In the genomic region with DNA sequence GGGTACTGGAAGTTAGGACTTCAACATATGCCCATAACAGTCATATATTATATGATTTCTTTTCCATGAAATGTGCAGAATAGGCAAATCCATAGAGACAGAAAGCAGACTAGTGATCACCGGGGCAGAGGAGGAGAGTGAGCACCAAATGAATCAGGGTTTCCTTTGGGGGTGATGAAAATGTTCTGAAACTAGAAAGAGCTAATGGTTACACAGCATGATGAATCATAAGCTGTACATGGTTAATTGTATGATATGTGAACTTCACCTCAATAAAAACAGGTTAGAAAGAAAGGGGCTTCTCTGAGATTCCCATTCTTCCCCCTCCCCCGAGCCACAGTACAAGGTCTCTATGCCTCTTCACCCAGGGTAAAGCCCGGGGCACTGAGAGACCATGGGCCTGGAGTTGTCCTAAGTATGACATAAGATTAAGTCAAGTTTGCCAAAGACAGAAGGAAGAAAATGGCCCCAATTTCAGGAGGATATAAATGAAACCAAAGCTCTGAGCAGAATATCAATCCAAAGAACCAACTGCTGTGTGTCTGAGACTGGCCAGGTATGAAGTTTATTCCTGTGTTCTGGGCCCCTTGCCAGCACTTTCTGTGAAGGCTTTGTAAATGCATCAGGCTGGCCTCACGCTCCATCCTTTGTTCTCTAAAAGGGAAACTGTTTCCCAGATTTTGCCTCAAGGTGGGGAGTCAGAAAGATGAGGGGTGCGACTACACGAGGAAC, we compare ENCODE assay signal across 20 cellular contexts.
A peak's percentile ranks its signal among the peaks of the same experiment; 100 is the strongest.
DNase-seq lines count a peak whose midpoint lies in the region; ATAC-seq, FAIRE-seq and TF ChIP-seq lines count a peak whose summit lies in the region.
"Had no signal": no experiment of that assay in that cellular context is flagged by ENCODE, and none has a peak within 500 bp of the region (broad histone marks: within the 10 kb centered on the region; RNA-seq: fewer than 3 reads in every experiment).

No MANE protein-coding gene starts in this region.

- no peaks in the 10 kb centered on the region for H3K4me1 ChIP-seq in endothelial cell of umbilical vein (ENCODE audit: control insufficient read depth, extremely low read depth, insufficient read depth, low read length)
- H3K4me1 ChIP-seq in stomach, result no peaks in the 10 kb centered on the region
- H3K4me1 ChIP-seq: BLaER1 treated with 17β-estradiol and CSF1 and Interleukin-3, amounts not matched to agents 10 nM and 100 nM; psoas muscle; vagina had no signal

- no peaks in the 10 kb centered on the region for H3K79me2 ChIP-seq in endothelial cell of umbilical vein (ENCODE audit: control insufficient read depth, insufficient read depth, low read length)

- H3K9me3 ChIP-seq in endothelial cell of umbilical vein (replicated peaks; ENCODE audit: control insufficient read depth, insufficient read depth, low read length) (no peaks in the 10 kb centered on the region), stomach (no peaks in the 10 kb centered on the region)
- H3K9me3 ChIP-seq: BLaER1 treated with 17β-estradiol and CSF1 and Interleukin-3, amounts not matched to agents 10 nM and 100 nM; psoas muscle; vagina had no signal

- no peak overlapping the region for H3K27ac Mint-ChIP-seq in activated naive CD8-positive, alpha-beta T cell treated with anti-CD3 and anti-CD28 coated beads, Interleukin-2, amount 50 U/mL, for 24 hours
- no peak overlapping the region for H3K27ac Mint-ChIP-seq in activated naive CD8-positive, alpha-beta T cell treated with anti-CD3 and anti-CD28 coated beads for 36 hours
- H3K27ac Mint-ChIP-seq in glutamatergic neuron (ENCODE audit: unreplicated experiment), result no peak overlapping the region
- H3K27ac Mint-ChIP-seq: activated B cell treated with CpG ODN at 0.5 μM for 24 hours; activated T-helper 2 cell treated with anti-CD3 and anti-CD28 coated beads, Interferon-gamma antibody, Interleukin-2, Interleukin-4, amounts not matched to agents 10 μg/mL and 5 μg/mL and 100 μg/mL, durations not matched to agents 14 hours and 24 hours and 36 hours; GM23338 had no signal

- dilution Hi-C loops in endothelial cell of umbilical vein (cut with MboI; ENCODE audit: extremely low pct_ligation_motif_present, low sequenced_read_pairs), result no loop called here

- TF ChIP-seq EP300 in stomach (IDR thresholded peaks at IDR 0.05), result no peak

- H3K27me3 ChIP-seq in endothelial cell of umbilical vein (ENCODE audit: control insufficient read depth in 2 of 2, insufficient read depth in 2 of 2, low read length in 2 of 2) (peaks cover 0 to 2% of the 10 kb centered on the region in 2 experiments), stomach (no peaks in the 10 kb centered on the region)
- H3K27me3 ChIP-seq: BLaER1 treated with 17β-estradiol and CSF1 and Interleukin-3, amounts not matched to agents 10 nM and 100 nM; vagina had no signal

- H2AFZ ChIP-seq in endothelial cell of umbilical vein (ENCODE audit: low read depth, low read length), result no peak overlapping the region
- H2AFZ ChIP-seq: GM23338 had no signal

- WGBS in stomach, 5 donors, result 48 to 65% (median 57%) methylated on average over 6 of the region's 6 CpGs

- H3K9me3 Mint-ChIP-seq in activated naive CD8-positive, alpha-beta T cell treated with anti-CD3 and anti-CD28 coated beads, Interleukin-2, amount 50 U/mL, for 24 hours, result no peaks in the 10 kb centered on the region
- no peaks in the 10 kb centered on the region for H3K9me3 Mint-ChIP-seq in activated naive CD8-positive, alpha-beta T cell treated with anti-CD3 and anti-CD28 coated beads for 36 hours
- H3K9me3 Mint-ChIP-seq in glutamatergic neuron (ENCODE audit: unreplicated experiment), result peaks cover 2% of the 10 kb centered on the region
- H3K9me3 Mint-ChIP-seq: activated B cell treated with CpG ODN at 0.5 μM for 24 hours; activated T-helper 2 cell treated with anti-CD3 and anti-CD28 coated beads, Interferon-gamma antibody, Interleukin-2, Interleukin-4, amounts not matched to agents 10 μg/mL and 5 μg/mL and 100 μg/mL, durations not matched to agents 14 hours and 24 hours and 36 hours; GM23338 had no signal

- peaks cover 19% of the 10 kb centered on the region for H3K27me3 Mint-ChIP-seq in activated naive CD8-positive, alpha-beta T cell treated with anti-CD3 and anti-CD28 coated beads, Interleukin-2, amount 50 U/mL, for 24 hours
- peaks cover 15% of the 10 kb centered on the region for H3K27me3 Mint-ChIP-seq in activated naive CD8-positive, alpha-beta T cell treated with anti-CD3 and anti-CD28 coated beads for 36 hours
- H3K27me3 Mint-ChIP-seq in glutamatergic neuron (ENCODE audit: unreplicated experiment), result peaks cover 2% of the 10 kb centered on the region

- peaks cover 10% of the 10 kb centered on the region for H3K4me1 Mint-ChIP-seq in activated naive CD8-positive, alpha-beta T cell treated with anti-CD3 and anti-CD28 coated beads, Interleukin-2, amount 50 U/mL, for 24 hours
- peaks cover 12% of the 10 kb centered on the region for H3K4me1 Mint-ChIP-seq in activated naive CD8-positive, alpha-beta T cell treated with anti-CD3 and anti-CD28 coated beads for 36 hours
- H3K4me1 Mint-ChIP-seq in glutamatergic neuron (ENCODE audit: low read depth, unreplicated experiment), result no peaks in the 10 kb centered on the region
- H3K4me1 Mint-ChIP-seq: activated B cell treated with CpG ODN at 0.5 μM for 24 hours, GM23338 had no signal

- DNase-seq in activated naive CD8-positive, alpha-beta T cell treated with anti-CD3 and anti-CD28 coated beads, Interleukin-2, amount 50 U/mL, for 24 hours, result no peak
- DNase-seq in activated naive CD8-positive, alpha-beta T cell treated with anti-CD3 and anti-CD28 coated beads for 36 hours, result no peak
- DNase-seq in NCI-H2029 treated with DMSO at 0.1 percent for 48 hours (lab: John Stamatoyannopoulos, UW) (peak; percentile 11), endothelial cell of umbilical vein (ENCODE audit: low read depth, low spot score) (no peak), stomach (peak; percentile 42), glutamatergic neuron (no peak), amygdala (lab: John Stamatoyannopoulos, UW) (no peak)
- DNase-seq: activated B cell treated with CpG ODN at 0.5 μM for 24 hours; effector memory CD4-positive, alpha-beta T cell; left cardiac atrium; NCI-H187 treated with DMSO at 0.1 percent for 48 hours; psoas muscle had no signal

- POLR2A ChIA-PET in endothelial cell of umbilical vein (lab: Charles Lee), result no interaction called here

- H3K27ac ChIP-seq in endothelial cell of umbilical vein (ENCODE audit: insufficient read depth, low read depth, low read length), result no peak overlapping the region
- H3K27ac ChIP-seq in stomach, result no peak overlapping the region
- H3K27ac ChIP-seq: BLaER1 treated with 17β-estradiol and CSF1 and Interleukin-3, amounts not matched to agents 10 nM and 100 nM; KMS-11; psoas muscle; vagina had no signal

- no peaks in the 10 kb centered on the region for H3K36me3 Mint-ChIP-seq in activated naive CD8-positive, alpha-beta T cell treated with anti-CD3 and anti-CD28 coated beads, Interleukin-2, amount 50 U/mL, for 24 hours (ENCODE audit: low read depth)
- no peaks in the 10 kb centered on the region for H3K36me3 Mint-ChIP-seq in activated naive CD8-positive, alpha-beta T cell treated with anti-CD3 and anti-CD28 coated beads for 36 hours
- no peaks in the 10 kb centered on the region for H3K36me3 Mint-ChIP-seq in glutamatergic neuron (ENCODE audit: unreplicated experiment)

- H3K36me3 ChIP-seq in endothelial cell of umbilical vein (ENCODE audit: control insufficient read depth in 2 of 2, extremely low read depth in 1 of 2, insufficient read depth in 2 of 2, low read length in 2 of 2) (no peaks in the 10 kb centered on the region), stomach (no peaks in the 10 kb centered on the region)
- H3K36me3 ChIP-seq: BLaER1 treated with 17β-estradiol and CSF1 and Interleukin-3, amounts not matched to agents 10 nM and 100 nM; vagina had no signal

- peak; percentile 96 for ATAC-seq in activated naive CD8-positive, alpha-beta T cell treated with anti-CD3 and anti-CD28 coated beads, Interleukin-2, amount 50 U/mL, for 24 hours
- ATAC-seq in GM19463 (IDR thresholded peaks at IDR 0.05; ENCODE audit: unreplicated experiment), result no peak
- ATAC-seq: GM23338, psoas muscle had no signal

- CTCF ChIA-PET in endothelial cell of umbilical vein (lab: Charles Lee), result no interaction called here

- BruUV-seq in endothelial cell of umbilical vein (replicated peaks; lab: Mats Ljungman, UMichigan), result no TSS peak

- no peak overlapping the region for H3K9ac ChIP-seq in endothelial cell of umbilical vein (replicated peaks; ENCODE audit: extremely low read depth, insufficient read depth, low read length)
- H3K9ac ChIP-seq: BLaER1 treated with 17β-estradiol and CSF1 and Interleukin-3, amounts not matched to agents 10 nM and 100 nM; KMS-11 had no signal

- TF ChIP-seq CTCF in endothelial cell of umbilical vein (IDR thresholded peaks at IDR 0.05; ENCODE audit: extremely low read depth in 1 of 2, insufficient read depth in 1 of 2, low read depth in 1 of 2, low read length in 2 of 2) (no peak), stomach (IDR thresholded peaks at IDR 0.05) (no peak), glutamatergic neuron (IDR thresholded peaks at IDR 0.05; ENCODE audit: partially characterized antibody, unreplicated experiment) (no peak)

- no peak overlapping the region for H3K4me2 ChIP-seq in endothelial cell of umbilical vein (ENCODE audit: insufficient read depth, low read length)
- H3K4me2 ChIP-seq: BLaER1 treated with 17β-estradiol and CSF1 and Interleukin-3, amounts not matched to agents 10 nM and 100 nM; GM23338; KMS-11 had no signal

- H3K9me1 ChIP-seq in endothelial cell of umbilical vein (replicated peaks; ENCODE audit: control insufficient read depth, extremely low read depth, insufficient read depth, low read length), result no peaks in the 10 kb centered on the region

- H3K4me3 Mint-ChIP-seq in activated naive CD8-positive, alpha-beta T cell treated with anti-CD3 and anti-CD28 coated beads, Interleukin-2, amount 50 U/mL, for 24 hours, result no peak overlapping the region
- H3K4me3 Mint-ChIP-seq in activated naive CD8-positive, alpha-beta T cell treated with anti-CD3 and anti-CD28 coated beads for 36 hours, result no peak overlapping the region
- no peak overlapping the region for H3K4me3 Mint-ChIP-seq in glutamatergic neuron (ENCODE audit: unreplicated experiment)
- H3K4me3 Mint-ChIP-seq: activated B cell treated with CpG ODN at 0.5 μM for 24 hours, GM23338 had no signal

- TF ChIP-seq POLR2A in endothelial cell of umbilical vein (IDR thresholded peaks at IDR 0.05; ENCODE audit: low read depth, low read length), result no peak
- TF ChIP-seq POLR2A in stomach (IDR thresholded peaks at IDR 0.05), result no peak

- FAIRE-seq in endothelial cell of umbilical vein (lab: Jason Lieb, UNC), result no peak
- FAIRE-seq: GM12891, GM19239 had no signal

- intact Hi-C loops in endothelial cell of umbilical vein (cut with micrococcal nuclease) (no loop called here), stomach (cut with DNase I; ENCODE audit: low total_unique reads) (no loop called here)

- no peak overlapping the region for H3K4me3 ChIP-seq in endothelial cell of umbilical vein (replicated peaks in 1 of 3; ENCODE audit: insufficient read depth in 1 of 3, low read depth in 1 of 3, low read length in 3 of 3)
- H3K4me3 ChIP-seq in stomach, result no peak overlapping the region
- H3K4me3 ChIP-seq: BLaER1 treated with 17β-estradiol and CSF1 and Interleukin-3, amounts not matched to agents 10 nM and 100 nM; GM23338; psoas muscle; vagina had no signal

- no peaks in the 10 kb centered on the region for H4K20me1 ChIP-seq in endothelial cell of umbilical vein (replicated peaks; ENCODE audit: control insufficient read depth, extremely low read depth, insufficient read depth, low read length)
- H4K20me1 ChIP-seq: BLaER1 treated with 17β-estradiol and CSF1 and Interleukin-3, amounts not matched to agents 10 nM and 100 nM had no signal

Comparison
In these comparisons a context has a peak if more than half of its experiments do, and no peak if none do; other contexts are left out.
1. DNase-seq: peak in NCI-H2029 treated with DMSO at 0.1 percent for 48 hours (single experiment) and stomach (single experiment); none in activated naive CD8-positive, alpha-beta T cell treated with anti-CD3 and anti-CD28 coated beads, Interleukin-2, amount 50 U/mL, for 24 hours (single experiment), activated naive CD8-positive, alpha-beta T cell treated with anti-CD3 and anti-CD28 coated beads for 36 hours (single experiment), endothelial cell of umbilical vein (single experiment), glutamatergic neuron (single experiment) and amygdala (0 of 56).